ENCODE assay signal across 25 cellular contexts in genomic region chr4:30866444-30866843, GRCh38.
A peak's percentile ranks its signal among the peaks of the same experiment; 100 is the strongest.
DNase-seq lines count a peak whose midpoint lies in the region; ATAC-seq and TF ChIP-seq lines count a peak whose summit lies in the region.
"Had no signal": no experiment of that assay in that cellular context is flagged by ENCODE, and none has a peak within 500 bp of the region (broad histone marks: within the 10 kb centered on the region; RNA-seq: fewer than 3 reads in every experiment).

No MANE protein-coding gene starts in this region.

- H3K27me3 ChIP-seq in ascending aorta (no peaks in the 10 kb centered on the region), foreskin keratinocyte (no peaks in the 10 kb centered on the region)
- H3K27me3 ChIP-seq: brain microvascular endothelial cell, SJSA1 had no signal

- H3K4me1 ChIP-seq in ascending aorta (peaks cover 11 to 27% of the 10 kb centered on the region in 2 donors), foreskin keratinocyte (peaks cover 14% of the 10 kb centered on the region), mucosa of descending colon (ENCODE audit: low read depth) (peaks cover 8% of the 10 kb centered on the region)
- H3K4me1 ChIP-seq: SJSA1 had no signal

- H3K4me3 ChIP-seq in ascending aorta: peak overlapping the region; percentile 20 to 41
- H3K4me3 ChIP-seq in mucosa of descending colon: no peak overlapping the region
- H3K4me3 ChIP-seq: GM12878, SJSA1 had no signal

- TF ChIP-seq CTCF in ascending aorta (IDR thresholded peaks at IDR 0.05): no peak
- no peak for TF ChIP-seq CTCF in foreskin keratinocyte (conservative IDR thresholded peaks at IDR 0.05)
- no peak for TF ChIP-seq CTCF in mucosa of descending colon (IDR thresholded peaks at IDR 0.05)

- no peaks in the 10 kb centered on the region for H3K9me3 ChIP-seq in ascending aorta
- no peaks in the 10 kb centered on the region for H3K9me3 ChIP-seq in mucosa of descending colon
- H3K9me3 ChIP-seq: SJSA1 had no signal

- no peak for ATAC-seq in foreskin keratinocyte
- no peak for ATAC-seq in mucosa of descending colon
- ATAC-seq: GM12878, left ventricle myocardium superior had no signal

- H3K36me3 ChIP-seq in ascending aorta (no peaks in the 10 kb centered on the region), mucosa of descending colon (ENCODE audit: low read depth) (no peaks in the 10 kb centered on the region)
- H3K36me3 ChIP-seq: brain microvascular endothelial cell, SJSA1 had no signal

- DNase-seq in EH (ENCODE audit: low read depth): peak; percentile 8
- DNase-seq in ascending aorta (ENCODE audit: low spot score in 2 of 2): no peak
- DNase-seq in foreskin keratinocyte: peak; percentile 5 to 6
- DNase-seq in renal cortical epithelial cell (ENCODE audit: low read depth): peak; percentile 29
- no peak for DNase-seq in NCI-H2196 (lab: John Stamatoyannopoulos, UW; ENCODE audit: unreplicated experiment)
- DNase-seq in A172 (ENCODE audit: low spot score): no peak
- no peak for DNase-seq in medulla oblongata (ENCODE audit: extremely low spot score)
- DNase-seq in mucosa of descending colon: no peak
- DNase-seq: activated CD4-positive, alpha-beta memory T cell treated with anti-CD3 and anti-CD28 coated beads, Interleukin-2, amount 10 ng/mL, durations not matched to agents 7 days and 5 days; activated T-cell treated with anti-CD3 and anti-CD28 coated beads, Interleukin-2, amount 50 U/mL, for 1 hour; brain microvascular endothelial cell; C1 segment of cervical spinal cord; dermis blood vessel endothelial cell; DMS 273 treated with DMSO at 0.1 percent for 48 hours; erythroblast; glutamatergic neuron; H9; left ventricle myocardium superior; NCI-H1417 treated with DMSO at 0.1 percent for 48 hours; NCI-H82; OCI-M1; stimulated activated naive CD4-positive, alpha-beta T cell treated with Interleukin-2 at 50 U/mL for 16 hours; T-helper 2 cell had no signal

- H3K27ac ChIP-seq in ascending aorta (peak overlapping the region; percentile 71 to 81), foreskin keratinocyte (no peak overlapping the region)
- H3K27ac ChIP-seq: brain microvascular endothelial cell, SJSA1 had no signal

- intact Hi-C loops in ascending aorta (cut with DNase I): loop anchor here (5.0 kb wide), 1 partner anchor 144 kb away; the partner anchor contains the start of gene PCDH7
- intact Hi-C loops in mucosa of descending colon (cut with DNase I, micrococcal nuclease): no loop called here

Comparison
In these comparisons a context has a peak if more than half of its experiments do, and no peak if none do; other contexts are left out.
1. DNase-seq: peak in EH (single experiment), foreskin keratinocyte (2 of 2) and renal cortical epithelial cell (single experiment); none in ascending aorta (0 of 2), NCI-H2196 (single experiment), A172 (single experiment), medulla oblongata (single experiment) and mucosa of descending colon (0 of 3).